10 cellular contexts compared by ENCODE assay signal in genomic region chr3:16140116-16140893, GRCh38.
DNase-seq lines count a peak whose midpoint lies in the region; TF ChIP-seq lines count a peak whose summit lies in the region.
"Had no signal": no experiment of that assay in that cellular context is flagged by ENCODE, and none has a peak within 500 bp of the region (broad histone marks: within the 10 kb centered on the region; RNA-seq: fewer than 3 reads in every experiment).

No MANE protein-coding gene starts in this region.

- DNase-seq in AG20443 (ENCODE audit: low spot score) (peak; percentile 53), astrocyte of the cerebellum (ENCODE audit: low read depth) (peak; percentile 98), glomerular visceral epithelial cell (ENCODE audit: extremely low spot score) (peak; percentile 68), retinal pigment epithelial cell (ENCODE audit: low read depth) (peak; percentile 80), DMS114 treated with DMSO at 0.1 percent for 48 hours (lab: John Stamatoyannopoulos, UW; ENCODE audit: unreplicated experiment) (no peak), middle frontal gyrus (ENCODE audit: extremely low spot score, low spot score) (no peak), NCI-H2029 treated with DMSO at 0.1 percent for 48 hours (lab: John Stamatoyannopoulos, UW) (no peak)
- DNase-seq in effector memory CD4-positive, alpha-beta T cell = no peak
- DNase-seq: NCI-H2081 treated with DMSO at 0.1 percent for 48 hours; stimulated activated CD4-positive, alpha-beta T cell treated with anti-CD3 and anti-CD28 coated beads, Interleukin-2, amount 100 ng/mL, for 24 hours had no signal

- H3K9me3 ChIP-seq in effector memory CD4-positive, alpha-beta T cell (ENCODE audit: control insufficient read depth, low read length) = no peaks in the 10 kb centered on the region

- H3K27me3 ChIP-seq in effector memory CD4-positive, alpha-beta T cell (replicated peaks; ENCODE audit: control insufficient read depth, insufficient read depth, low read length, poor library complexity, severe bottlenecking) = no peaks in the 10 kb centered on the region

- in situ Hi-C loops in astrocyte of the cerebellum (cut with HindIII; ENCODE audit: low sequenced_read_pairs) = no loop called here

- H3K36me3 ChIP-seq in effector memory CD4-positive, alpha-beta T cell (ENCODE audit: control insufficient read depth, insufficient read depth, low read length) = no peaks in the 10 kb centered on the region

- TF ChIP-seq CTCF in astrocyte of the cerebellum (IDR thresholded peaks at IDR 0.05; ENCODE audit: low read depth, low read length, missing control alignments) (no peak), retinal pigment epithelial cell (conservative IDR thresholded peaks at IDR 0.05; ENCODE audit: low read depth, low read length) (no peak)

- H3K27ac ChIP-seq in effector memory CD4-positive, alpha-beta T cell (ENCODE audit: insufficient read depth, low read length, poor library complexity, severe bottlenecking) = no peak overlapping the region

- H3K4me1 ChIP-seq in effector memory CD4-positive, alpha-beta T cell (ENCODE audit: control insufficient read depth, insufficient read depth, low read length, poor library complexity, severe bottlenecking) = no peaks in the 10 kb centered on the region

- no peak overlapping the region for H3K4me3 ChIP-seq in astrocyte of the cerebellum (ENCODE audit: low read depth, low read length)
- H3K4me3 ChIP-seq in retinal pigment epithelial cell (ENCODE audit: low read length) = no peak overlapping the region
- no peak overlapping the region for H3K4me3 ChIP-seq in effector memory CD4-positive, alpha-beta T cell (ENCODE audit: insufficient read depth, low read depth, low read length, poor library complexity, severe bottlenecking)

Comparison
In these comparisons a context has a peak if more than half of its experiments do, and no peak if none do; other contexts are left out.
1. DNase-seq: peak in AG20443 (single experiment), astrocyte of the cerebellum (single experiment), glomerular visceral epithelial cell (single experiment) and retinal pigment epithelial cell (single experiment); none in DMS114 treated with DMSO at 0.1 percent for 48 hours (single experiment), effector memory CD4-positive, alpha-beta T cell (0 of 3), middle frontal gyrus (single experiment) and NCI-H2029 treated with DMSO at 0.1 percent for 48 hours (single experiment).